ENCODE assay signal across 1 cellular context in the genomic region with DNA sequence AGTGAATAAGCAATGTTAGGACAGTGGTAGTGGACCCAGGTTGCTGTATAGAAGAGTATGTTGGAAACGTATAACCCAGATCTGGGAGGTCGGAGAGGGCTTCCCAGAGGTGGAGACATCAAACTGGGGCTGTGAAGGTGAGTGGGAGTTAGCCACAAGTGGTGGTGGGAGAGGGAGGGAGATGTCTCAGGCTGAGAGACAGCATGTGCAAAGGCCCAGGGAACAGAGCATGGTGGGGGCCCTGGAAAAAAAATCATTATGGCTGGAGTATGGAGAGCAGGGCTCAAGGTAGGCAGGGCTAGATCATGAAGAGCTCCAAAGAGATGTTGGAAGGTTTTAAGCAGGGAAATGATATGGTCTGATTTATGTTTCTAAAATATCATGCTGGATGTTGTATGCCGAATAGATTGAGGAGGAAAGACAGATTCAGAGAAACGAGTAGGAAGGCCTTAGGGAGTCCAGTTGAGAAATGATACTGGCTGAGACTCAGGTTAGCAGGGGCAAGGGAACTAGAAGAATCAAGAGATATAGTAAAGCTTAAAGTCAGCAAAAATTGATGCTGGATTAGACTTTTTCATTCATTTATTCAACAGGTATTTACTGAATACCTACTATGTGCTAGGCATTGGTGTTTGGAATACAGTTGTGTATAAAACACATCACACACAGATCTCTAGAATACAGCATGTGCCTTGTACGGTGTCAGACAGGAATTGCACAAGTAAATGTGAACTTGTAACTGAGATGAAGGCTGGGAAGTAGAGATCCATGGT.
TF ChIP-seq lines count a peak whose summit lies in the region.

No MANE protein-coding gene starts in this region.

TF ChIP-seq in H1, 55 proteins besides CTCF, POLR2A, EP300 and RAD21:
- TF ChIP-seq CBX8 (IDR thresholded peaks at IDR 0.05; ENCODE audit: borderline replicate concordance, low read depth, low read length) (no peak), SIX5 (IDR thresholded peaks at IDR 0.05; ENCODE audit: low read depth, low read length) (no peak), CBX5 (IDR thresholded peaks at IDR 0.05; ENCODE audit: low read depth, low read length) (no peak), NANOG (IDR thresholded peaks at IDR 0.05; ENCODE audit: insufficient read depth, low read depth, low read length, poor library complexity, severe bottlenecking) (no peak), KDM4A (IDR thresholded peaks at IDR 0.05; ENCODE audit: low read depth, low read length, severe bottlenecking) (no peak), TAF1 (IDR thresholded peaks at IDR 0.05; ENCODE audit: low read depth, low read length) (no peak), BACH1 (IDR thresholded peaks at IDR 0.05; ENCODE audit: low read length) (no peak), TCF12 (IDR thresholded peaks at IDR 0.05; ENCODE audit: low read depth, low read length) (no peak), SIN3A (conservative IDR thresholded peaks at IDR 0.05 in 1 of 2, IDR thresholded peaks at IDR 0.05 in 1 of 2; ENCODE audit: low read depth in 1 of 2, low read length in 2 of 2) (no peak), BCL11A (IDR thresholded peaks at IDR 0.05; ENCODE audit: low read depth in 2 of 2, low read length in 2 of 2) (no peak), SP1 (IDR thresholded peaks at IDR 0.05; ENCODE audit: low read depth, low read length) (no peak), HDAC6 (IDR thresholded peaks at IDR 0.05; ENCODE audit: low read depth, low read length) (no peak), NRF1 (IDR thresholded peaks at IDR 0.05; ENCODE audit: low read depth, low read length) (no peak), YY1 (IDR thresholded peaks at IDR 0.05; ENCODE audit: low read depth, low read length) (no peak), FOSL1 (IDR thresholded peaks at IDR 0.05; ENCODE audit: insufficient read depth, low read depth, low read length) (no peak)
- TF ChIP-seq, protein P1, sequence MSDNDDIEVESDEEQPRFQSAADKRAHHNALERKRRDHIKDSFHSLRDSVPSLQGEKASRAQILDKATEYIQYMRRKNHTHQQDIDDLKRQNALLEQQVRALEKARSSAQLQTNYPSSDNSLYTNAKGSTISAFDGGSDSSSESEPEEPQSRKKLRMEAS (IDR thresholded peaks at IDR 0.05), result no peak
- TF ChIP-seq, protein P2, sequence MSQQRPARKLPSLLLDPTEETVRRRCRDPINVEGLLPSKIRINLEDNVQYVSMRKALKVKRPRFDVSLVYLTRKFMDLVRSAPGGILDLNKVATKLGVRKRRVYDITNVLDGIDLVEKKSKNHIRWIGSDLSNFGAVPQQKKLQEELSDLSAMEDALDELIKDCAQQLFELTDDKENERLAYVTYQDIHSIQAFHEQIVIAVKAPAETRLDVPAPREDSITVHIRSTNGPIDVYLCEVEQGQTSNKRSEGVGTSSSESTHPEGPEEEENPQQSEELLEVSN (IDR thresholded peaks at IDR 0.05), result no peak
TF ChIP-seq in H1: peak in this region for 0.
